ENCODE assay signal across 24 cellular contexts in the genomic region with DNA sequence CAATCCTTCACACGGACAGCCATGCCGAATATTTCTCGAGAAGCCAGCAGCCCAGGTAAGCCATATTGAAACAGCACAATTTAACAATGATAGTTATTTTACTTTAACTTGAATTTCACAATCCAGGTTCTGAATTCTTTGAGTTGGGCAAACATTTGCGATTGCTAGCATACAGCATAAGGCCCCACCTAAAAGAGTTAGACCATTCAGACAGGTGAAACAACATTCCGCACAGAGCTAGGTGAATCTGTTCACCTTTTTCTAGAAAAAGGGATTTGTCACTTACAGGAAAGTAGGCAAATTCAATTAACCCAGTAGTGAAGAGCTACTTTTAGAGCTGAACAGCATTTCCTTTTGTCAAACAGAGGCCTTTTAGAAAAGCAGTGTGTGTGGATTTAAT. TPM values are rescaled to one million over a fixed set of nuclear protein-coding genes. Genes with fewer than 3 reads are reported as not detected.
DNase-seq lines count a peak whose midpoint lies in the region; ATAC-seq and TF ChIP-seq lines count a peak whose summit lies in the region.
"Had no signal": no experiment of that assay in that cellular context is flagged by ENCODE, and none has a peak within 500 bp of the region (broad histone marks: within the 10 kb centered on the region; RNA-seq: fewer than 3 reads in every experiment).

No MANE protein-coding gene starts in this region.

- 90 to 94% methylated on average over 5 of the region's 5 CpGs for WGBS in GM23248 (ENCODE audit: low coverage in 1 of 2, low lambda C conversion rate in 2 of 2, missing lambda C conversion rate in 2 of 2), 2 experiments

- in situ Hi-C loops in GM23248 (cut with MboI): no loop called here

- H3K9ac ChIP-seq in GM23248: no peak overlapping the region

- POLR2A ChIA-PET in OCI-LY7 (lab: Charles Lee): interaction anchor here (0.6 to 1.7 kb wide), 4 partner anchors 10 to 81 kb away, joined by 3 to 12 read pairs (median 6); no protein-coding TSS in a partner anchor

- peaks cover 90% of the 10 kb centered on the region for H3F3A ChIP-seq in GM23248 (ENCODE audit: insufficient read depth)

- H2AFZ ChIP-seq in GM23248 (no peak overlapping the region), OCI-LY7 (ENCODE audit: low read length) (no peak overlapping the region)

- ATAC-seq in thoracic aorta (ENCODE audit: insufficient number of reproducible peaks, low FRiP score, low read depth) (no peak), GM18519 (IDR thresholded peaks at IDR 0.05; ENCODE audit: low FRiP score, unreplicated experiment) (no peak), HG02852 (IDR thresholded peaks at IDR 0.05; ENCODE audit: unreplicated experiment) (no peak)
- ATAC-seq: GM12878; stimulated activated naive CD8-positive, alpha-beta T cell treated with anti-CD3 and anti-CD28 coated beads, Interleukin-15, amount 100 ng/mL, for 72 hours had no signal

- no peaks in the 10 kb centered on the region for H3K27me3 Mint-ChIP-seq in nephron progenitor cell (ENCODE audit: low read depth, poor library complexity)
- H3K27me3 Mint-ChIP-seq: activated B cell treated with CpG ODN at 0.5 μM for 24 hours; memory B cell; stimulated activated naive CD8-positive, alpha-beta T cell treated with anti-CD3 and anti-CD28 coated beads, Interleukin-15, amount 100 ng/mL, for 72 hours had no signal

- H3K27me3 ChIP-seq in GM23248 (replicated peaks; ENCODE audit: insufficient read depth) (no peaks in the 10 kb centered on the region), thoracic aorta (replicated peaks; ENCODE audit: insufficient read depth) (no peaks in the 10 kb centered on the region)

- no TSS peak for BruUV-seq in OCI-LY7 (replicated peaks; lab: Mats Ljungman, UMichigan)

- H3K36me3 Mint-ChIP-seq in nephron progenitor cell (ENCODE audit: low read depth): peaks cover 23% of the 10 kb centered on the region

- peaks cover 100% of the 10 kb centered on the region for H3K79me2 ChIP-seq in GM23248 (ENCODE audit: insufficient read depth)
- no peaks in the 10 kb centered on the region for H3K79me2 ChIP-seq in OCI-LY7 (ENCODE audit: insufficient read depth, low read depth, low read length)

- H3K27ac ChIP-seq in GM23248 (peak overlapping the region; percentile 86), coronary artery (peak overlapping the region; percentile 59 to 65), thoracic aorta (peak overlapping the region; percentile 76 to 82), OCI-LY7 (ENCODE audit: low read depth, low read length, poor library complexity, severe bottlenecking) (no peak overlapping the region)
- H3K27ac ChIP-seq: C4-2B had no signal

- peaks cover 65% of the 10 kb centered on the region for H3K4me1 ChIP-seq in GM23248 (ENCODE audit: insufficient read depth)
- H3K4me1 ChIP-seq in thoracic aorta (ENCODE audit: control insufficient read depth in 1 of 2, low read depth in 2 of 2): peaks cover 50 to 84% of the 10 kb centered on the region in 2 donors
- H3K4me1 ChIP-seq in OCI-LY7 (ENCODE audit: insufficient read depth, low read length, poor library complexity, severe bottlenecking): peaks cover 14% of the 10 kb centered on the region

- DNase-seq in GM23248 (no peak), coronary artery (ENCODE audit: low spot score) (no peak), nephron progenitor cell (no peak), thoracic aorta (ENCODE audit: low spot score) (no peak), OCI-LY7 (ENCODE audit: low spot score) (no peak), OCI-M2 (lab: John Stamatoyannopoulos, UW; ENCODE audit: unreplicated experiment) (no peak)
- DNase-seq: activated B cell treated with CpG ODN at 0.5 μM for 24 hours; activated CD4-positive, alpha-beta T cell treated with anti-CD3 and anti-CD28 coated beads, Interleukin-2, amount 50 U/mL, for 48 hours; activated CD8-positive, alpha-beta memory T cell treated with anti-CD3 and anti-CD28 coated beads, Interleukin-2, amount 50 U/mL, for 4 hours; activated naive CD4-positive, alpha-beta T cell treated with anti-CD3 and anti-CD28 coated beads, Interleukin-2, amount 50 U/mL, for 16 hours; amygdala; caudate nucleus; H9; head of caudate nucleus; Kasumi-1; NCI-H1048; NCI-H187 treated with DMSO at 0.1 percent for 48 hours; NCI-H82; stimulated activated naive CD8-positive, alpha-beta T cell treated with anti-CD3 and anti-CD28 coated beads, Interleukin-15, amount 100 ng/mL, for 72 hours had no signal

- intact Hi-C loops in OCI-LY7 (cut with micrococcal nuclease; ENCODE audit: unreplicated experiment): no loop called here

- peak overlapping the region; percentile 58 for H3K27ac Mint-ChIP-seq in nephron progenitor cell
- H3K27ac Mint-ChIP-seq: activated B cell treated with CpG ODN at 0.5 μM for 24 hours, memory B cell had no signal

- no peak overlapping the region for H3K4me3 ChIP-seq in GM23248
- H3K4me3 ChIP-seq in coronary artery: no peak overlapping the region
- no peak overlapping the region for H3K4me3 ChIP-seq in thoracic aorta
- H3K4me3 ChIP-seq in OCI-LY7 (ENCODE audit: low read depth, low read length, poor library complexity, severe bottlenecking): no peak overlapping the region
- H3K4me3 ChIP-seq: GM12878 had no signal

- no peaks in the 10 kb centered on the region for H4K20me1 ChIP-seq in GM23248 (ENCODE audit: insufficient read depth)
- H4K20me1 ChIP-seq in OCI-LY7 (ENCODE audit: insufficient read depth, low read length): no peaks in the 10 kb centered on the region

- no peaks in the 10 kb centered on the region for H3K9me3 Mint-ChIP-seq in nephron progenitor cell
- H3K9me3 Mint-ChIP-seq: activated B cell treated with CpG ODN at 0.5 μM for 24 hours; H9; memory B cell; stimulated activated naive CD8-positive, alpha-beta T cell treated with anti-CD3 and anti-CD28 coated beads, Interleukin-15, amount 100 ng/mL, for 72 hours had no signal

- H3K9me2 ChIP-seq in GM23248 (ENCODE audit: insufficient read depth) (no peaks in the 10 kb centered on the region), OCI-LY7 (ENCODE audit: insufficient read depth, low read length) (no peaks in the 10 kb centered on the region)

- peaks cover 51% of the 10 kb centered on the region for H3K4me1 Mint-ChIP-seq in nephron progenitor cell

- H3K9me3 ChIP-seq in GM23248 (ENCODE audit: low read depth) (no peaks in the 10 kb centered on the region), thoracic aorta (no peaks in the 10 kb centered on the region), OCI-LY7 (ENCODE audit: low read length) (no peaks in the 10 kb centered on the region)

- H3K4me3 Mint-ChIP-seq in nephron progenitor cell: no peak overlapping the region
- H3K4me3 Mint-ChIP-seq: activated B cell treated with CpG ODN at 0.5 μM for 24 hours; H9; memory B cell; stimulated activated naive CD8-positive, alpha-beta T cell treated with anti-CD3 and anti-CD28 coated beads, Interleukin-15, amount 100 ng/mL, for 72 hours had no signal

- CTCF ChIA-PET in OCI-LY7 (lab: Charles Lee; ENCODE audit: unreplicated experiment): no interaction called here

- H3K36me3 ChIP-seq in GM23248 (ENCODE audit: low read depth) (0 out of 2 replicates have a peak, but pooled peaks cover 6% of the 10 kb centered on the region), thoracic aorta (no peaks in the 10 kb centered on the region), OCI-LY7 (ENCODE audit: insufficient read depth, low read length) (peaks cover 20% of the 10 kb centered on the region)

- H3K4me2 ChIP-seq in GM23248 (ENCODE audit: unreplicated experiment) (no peak overlapping the region), OCI-LY7 (ENCODE audit: low read length) (no peak overlapping the region)

- TF ChIP-seq CTCF in coronary artery (IDR thresholded peaks at IDR 0.05): no peak
- no peak for TF ChIP-seq CTCF in nephron progenitor cell (IDR thresholded peaks at IDR 0.05)
- no peak for TF ChIP-seq CTCF in thoracic aorta (IDR thresholded peaks at IDR 0.05)
- no peak for TF ChIP-seq CTCF in OCI-LY7 (conservative IDR thresholded peaks at IDR 0.05; ENCODE audit: low read length)

RNA-seq across cellular contexts. Expression of a gene that starts 45.3 kb away (rescaled TPM):
- 43.7 and 67.9 TPM in 2 replicates for total RNA-seq in GM23248 (2014; rRNA removed; shearing (Covaris generic))
- polyA plus RNA-seq in GM23248 (2016; fragmentation: Nextera tagmentation; extraction: Ambion mirVana): 49.7 and 53.7 TPM in 2 replicates
- total RNA-seq in thoracic aorta (10 to 100 TPM; 85.3 to 96.7 TPM), OCI-LY7 (2022) (79.0 and 95.7 TPM in 2 replicates)
- 22.7 and 35.4 TPM in 2 replicates for total RNA-seq in OCI-LY7 (2014; rRNA removed; shearing (Covaris generic))
